In the genomic region with DNA sequence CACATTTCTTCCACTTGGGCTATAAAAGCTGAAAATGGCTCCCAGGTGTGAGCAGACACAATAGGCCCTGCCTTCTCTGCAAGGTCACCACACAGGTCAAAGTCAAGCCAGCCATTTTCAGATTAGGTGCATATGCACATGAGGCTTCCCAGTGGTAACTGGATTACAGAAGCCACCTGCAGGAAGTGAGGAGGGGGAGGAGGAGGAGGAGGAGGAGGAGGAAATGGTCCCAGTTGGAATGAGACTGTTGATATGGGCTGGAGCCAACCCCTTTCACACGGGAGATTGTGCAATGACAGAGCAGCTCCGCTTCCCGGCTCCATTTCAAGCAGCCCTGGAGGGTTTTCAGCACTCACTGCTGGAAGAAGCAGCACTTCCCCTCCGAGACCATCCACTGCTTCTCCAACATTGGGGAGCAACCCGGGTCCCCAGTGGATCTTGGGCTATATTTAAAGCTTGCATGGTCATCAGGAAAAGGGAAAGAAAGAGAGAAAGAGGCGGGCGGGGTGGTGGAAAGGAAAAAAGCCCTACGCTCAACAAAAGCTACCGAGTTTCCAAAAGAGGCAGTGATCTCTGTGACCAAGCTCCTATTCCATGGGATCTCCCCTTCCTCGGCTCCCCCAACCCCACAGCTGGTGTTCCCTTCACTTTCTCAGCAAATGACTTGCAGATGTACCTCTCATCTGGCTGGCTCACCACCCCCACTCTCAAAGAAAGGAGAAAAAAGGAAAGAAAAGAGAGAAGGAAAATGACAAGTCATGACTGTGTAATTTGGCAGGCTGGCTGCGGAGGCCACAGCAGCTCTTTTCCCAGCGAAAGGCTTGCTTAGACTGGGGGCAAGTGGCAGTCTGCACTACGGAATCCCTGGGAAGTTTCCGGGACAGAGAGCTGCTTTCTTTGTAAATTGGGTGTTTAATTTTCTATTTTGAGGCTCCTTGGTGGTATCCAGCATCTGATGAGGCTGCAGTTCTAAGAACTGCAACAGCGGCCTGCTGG, we compare ENCODE assay signal across 8 cellular contexts. TPM values are rescaled to one million over a fixed set of nuclear protein-coding genes. Genes with fewer than 3 reads are reported as not detected.
DNase-seq lines count a peak whose midpoint lies in the region; ATAC-seq and TF ChIP-seq lines count a peak whose summit lies in the region.

No MANE protein-coding gene starts in this region.

- H3K4me3 Mint-ChIP-seq in endodermal cell = peak overlapping the region; percentile 43

- H3K36me3 ChIP-seq in endodermal cell (ENCODE audit: control insufficient read depth, insufficient read depth, low read length) = peaks cover 34% of the 10 kb centered on the region

- no peaks in the 10 kb centered on the region for H3K27me3 ChIP-seq in endodermal cell (ENCODE audit: control insufficient read depth, insufficient read depth, low read length, poor library complexity, severe bottlenecking)

- H3K9me3 Mint-ChIP-seq in endodermal cell = no peaks in the 10 kb centered on the region

- TF ChIP-seq CTCF in endodermal cell (conservative IDR thresholded peaks at IDR 0.05) = no peak

- H3K36me3 Mint-ChIP-seq in endodermal cell (ENCODE audit: low read depth) = peaks cover 4% of the 10 kb centered on the region

- peaks cover 33% of the 10 kb centered on the region for H3K4me1 ChIP-seq in endodermal cell (ENCODE audit: control insufficient read depth, insufficient read depth, low read length)

- no peak overlapping the region for H3K4me3 ChIP-seq in endodermal cell (ENCODE audit: low read length)

- ATAC-seq in GM21786 (IDR thresholded peaks at IDR 0.05; ENCODE audit: unreplicated experiment) = no peak
- no peak for ATAC-seq in HG03039 (IDR thresholded peaks at IDR 0.05; ENCODE audit: unreplicated experiment)

- no peaks in the 10 kb centered on the region for H3K27me3 Mint-ChIP-seq in endodermal cell (ENCODE audit: insufficient read depth)

- DNase-seq in DMS153 (lab: John Stamatoyannopoulos, UW) (peak; percentile 68), NCI-H82 (lab: John Stamatoyannopoulos, UW) (peak; percentile 86), endodermal cell (peak; percentile 93), midbrain (lab: John Stamatoyannopoulos, UW) (peak; percentile 58), NCI-H2171 treated with DMSO at 0.1 percent for 48 hours (lab: John Stamatoyannopoulos, UW) (no peak)
- DNase-seq in activated CD4-positive, alpha-beta T cell treated with anti-CD3 and anti-CD28 coated beads for 48 hours = no peak

- H3K9me3 ChIP-seq in endodermal cell (ENCODE audit: control insufficient read depth, low read length) = no peaks in the 10 kb centered on the region

- peaks cover 69% of the 10 kb centered on the region for H3K4me1 Mint-ChIP-seq in endodermal cell

- H3K27ac Mint-ChIP-seq in endodermal cell = peak overlapping the region; percentile 92

- WGBS in endodermal cell (ENCODE audit: insufficient coverage in 1 of 2, insufficient read length in 1 of 2), 2 experiments = 17 to 20% methylated on average over 5 to 15 of the region's 15 CpGs

- peak overlapping the region; percentile 91 for H3K27ac ChIP-seq in endodermal cell (ENCODE audit: low read depth, low read length)

- H3K9ac ChIP-seq in endodermal cell (ENCODE audit: extremely low read depth, low read length, poor library complexity, severe bottlenecking) = peak overlapping the region; percentile 56

RNA-seq across cellular contexts. Expression of a gene that starts 58.3 kb away (rescaled TPM):
- 10 to 100 TPM; 37.5 to 42.3 TPM for total RNA-seq in endodermal cell
- 119 TPM for polyA plus RNA-seq in endodermal cell (2013, experiment 1 of 2)
- 96.5 TPM for polyA plus RNA-seq in endodermal cell (2013, experiment 2 of 2)

Comparison
In these comparisons a context has a peak if more than half of its experiments do, and no peak if none do; other contexts are left out.
1. DNase-seq: peak in DMS153 (single experiment), NCI-H82 (single experiment), endodermal cell (single experiment) and midbrain (single experiment); none in activated CD4-positive, alpha-beta T cell treated with anti-CD3 and anti-CD28 coated beads for 48 hours (single experiment) and NCI-H2171 treated with DMSO at 0.1 percent for 48 hours (single experiment).